ENCODE assay signal across 8 cellular contexts in genomic region chr16:66344533-66345145, GRCh38. TPM values are rescaled to one million over a fixed set of nuclear protein-coding genes. Genes with fewer than 3 reads are reported as not detected.
DNase-seq lines count a peak whose midpoint lies in the region; ATAC-seq and TF ChIP-seq lines count a peak whose summit lies in the region.

No MANE protein-coding gene starts in this region.

- H3K27ac ChIP-seq in CD4-positive, alpha-beta memory T cell (ENCODE audit: low read depth, low read length): no peak overlapping the region
- H3K27ac ChIP-seq in neural progenitor cell: no peak overlapping the region

- no peaks in the 10 kb centered on the region for H4K20me1 ChIP-seq in neural progenitor cell (ENCODE audit: low read depth)

- peak in 4 of 5 donors; percentile 13 to 24 (median 19) for DNase-seq in CD4-positive, alpha-beta memory T cell
- DNase-seq in SHP77 treated with DMSO at 0.1 percent for 48 hours (lab: John Stamatoyannopoulos, UW): peak; percentile 56
- peak; percentile 53 for DNase-seq in endothelial cell (ENCODE audit: low spot score)
- DNase-seq in neural progenitor cell (ENCODE audit: low spot score): peak; percentile 73
- DNase-seq in middle frontal gyrus (ENCODE audit: extremely low spot score, low spot score): no peak
- no peak for DNase-seq in GM19238 (ENCODE audit: insufficient read length, low spot score)

- ATAC-seq in GM18511 (IDR thresholded peaks at IDR 0.05; ENCODE audit: unreplicated experiment) (peak; percentile 55), HG03196 (IDR thresholded peaks at IDR 0.05; ENCODE audit: unreplicated experiment) (no peak)

- H3K4me1 ChIP-seq in CD4-positive, alpha-beta memory T cell (ENCODE audit: insufficient read depth, low read length): no peaks in the 10 kb centered on the region
- H3K4me1 ChIP-seq in neural progenitor cell: peaks cover 8% of the 10 kb centered on the region

- no peak overlapping the region for H3K27ac Mint-ChIP-seq in CD4-positive, alpha-beta memory T cell
- H3K27ac Mint-ChIP-seq in endothelial cell (ENCODE audit: unreplicated experiment) (no peak overlapping the region), neural progenitor cell (no peak overlapping the region)

- TF ChIP-seq CTCF in endothelial cell (IDR thresholded peaks at IDR 0.05; ENCODE audit: unreplicated experiment) (peak; percentile 82), neural progenitor cell (IDR thresholded peaks at IDR 0.05) (peak; percentile 92)

- no peaks in the 10 kb centered on the region for H3F3A ChIP-seq in neural progenitor cell (ENCODE audit: low read depth)

- H3K27me3 Mint-ChIP-seq in CD4-positive, alpha-beta memory T cell: peaks cover 25 to 41% of the 10 kb centered on the region in 2 donors
- H3K27me3 Mint-ChIP-seq in endothelial cell (ENCODE audit: unreplicated experiment) (peaks cover 7% of the 10 kb centered on the region), neural progenitor cell (ENCODE audit: insufficient read depth, low read depth) (peaks cover 12% of the 10 kb centered on the region)

- no peaks in the 10 kb centered on the region for H3K9me3 ChIP-seq in CD4-positive, alpha-beta memory T cell (ENCODE audit: control insufficient read depth in 1 of 2, low read length in 2 of 2)
- H3K9me3 ChIP-seq in neural progenitor cell (ENCODE audit: low read depth): no peaks in the 10 kb centered on the region

- CTCF ChIA-PET in CD4-positive, alpha-beta memory T cell (lab: Charles Lee; ENCODE audit: partially characterized antibody): interaction anchor here (0.8 to 3.8 kb wide), 11 partner anchors 9 to 25 kb away, joined by 3 to 27 read pairs (median 4); no protein-coding TSS in a partner anchor

- H3K4me2 ChIP-seq in neural progenitor cell: no peak overlapping the region

- H3K27me3 ChIP-seq in CD4-positive, alpha-beta memory T cell (ENCODE audit: insufficient read depth, low read length): no peaks in the 10 kb centered on the region
- no peaks in the 10 kb centered on the region for H3K27me3 ChIP-seq in neural progenitor cell

- no peak overlapping the region for H3K4me3 Mint-ChIP-seq in CD4-positive, alpha-beta memory T cell
- no peak overlapping the region for H3K4me3 Mint-ChIP-seq in endothelial cell (ENCODE audit: unreplicated experiment)
- no peak overlapping the region for H3K4me3 Mint-ChIP-seq in neural progenitor cell

- H3K9ac ChIP-seq in neural progenitor cell: no peak overlapping the region

- peaks cover 0 to 3% (median 0%) of the 10 kb centered on the region in 8 donors for H3K9me3 Mint-ChIP-seq in CD4-positive, alpha-beta memory T cell
- no peaks in the 10 kb centered on the region for H3K9me3 Mint-ChIP-seq in endothelial cell (ENCODE audit: unreplicated experiment)
- no peaks in the 10 kb centered on the region for H3K9me3 Mint-ChIP-seq in neural progenitor cell

- H3K4me3 ChIP-seq in CD4-positive, alpha-beta memory T cell (ENCODE audit: low read length in 2 of 2): no peak overlapping the region
- H3K4me3 ChIP-seq in neural progenitor cell: no peak overlapping the region

- intact Hi-C loops in CD4-positive, alpha-beta memory T cell (cut with micrococcal nuclease): no loop called here

- H3K4me1 Mint-ChIP-seq in CD4-positive, alpha-beta memory T cell: no peaks in the 10 kb centered on the region
- H3K4me1 Mint-ChIP-seq in endothelial cell (ENCODE audit: unreplicated experiment) (peaks cover 15% of the 10 kb centered on the region), neural progenitor cell (peaks cover 15% of the 10 kb centered on the region)

- POLR2A ChIA-PET in CD4-positive, alpha-beta memory T cell (lab: Charles Lee; ENCODE audit: partially characterized antibody): no interaction called here

- H3K79me2 ChIP-seq in neural progenitor cell (ENCODE audit: low read depth): no peaks in the 10 kb centered on the region

- H3K36me3 Mint-ChIP-seq in CD4-positive, alpha-beta memory T cell: no peaks in the 10 kb centered on the region
- H3K36me3 Mint-ChIP-seq in endothelial cell (ENCODE audit: low read depth, unreplicated experiment): peaks cover 15% of the 10 kb centered on the region
- H3K36me3 Mint-ChIP-seq in neural progenitor cell: no peaks in the 10 kb centered on the region

- H3K36me3 ChIP-seq in CD4-positive, alpha-beta memory T cell (ENCODE audit: insufficient read depth, low read length): no peaks in the 10 kb centered on the region
- H3K36me3 ChIP-seq in neural progenitor cell: no peaks in the 10 kb centered on the region

- no peak overlapping the region for H2AFZ ChIP-seq in neural progenitor cell (replicated peaks)

RNA-seq across cellular contexts. Expression of gene CDH5, which starts 21.9 kb away (rescaled TPM):
- total RNA-seq in CD4-positive, alpha-beta memory T cell: not detected
- polyA plus RNA-seq in CD4-positive, alpha-beta memory T cell: not detected
- total RNA-seq in endothelial cell (ENCODE audit: unreplicated experiment) (1,308 TPM), neural progenitor cell (ENCODE audit: low replicate concordance) (0.25 TPM in 1 of 2 replicates, not detected in the other)

Comparison
In these comparisons a context has a peak if more than half of its experiments do, and no peak if none do; other contexts are left out.
1. DNase-seq: peak in CD4-positive, alpha-beta memory T cell (4 of 5), SHP77 treated with DMSO at 0.1 percent for 48 hours (single experiment), endothelial cell (single experiment) and neural progenitor cell (single experiment); none in middle frontal gyrus (single experiment) and GM19238 (single experiment).
2. RNA of gene CDH5, which starts 21.9 kb away (total RNA-seq): 1,308 TPM in endothelial cell (single experiment); not detected in CD4-positive, alpha-beta memory T cell and 0.25 TPM in neural progenitor cell; every median in the first group is over 1,000 times any median in the second.